In the genomic region with DNA sequence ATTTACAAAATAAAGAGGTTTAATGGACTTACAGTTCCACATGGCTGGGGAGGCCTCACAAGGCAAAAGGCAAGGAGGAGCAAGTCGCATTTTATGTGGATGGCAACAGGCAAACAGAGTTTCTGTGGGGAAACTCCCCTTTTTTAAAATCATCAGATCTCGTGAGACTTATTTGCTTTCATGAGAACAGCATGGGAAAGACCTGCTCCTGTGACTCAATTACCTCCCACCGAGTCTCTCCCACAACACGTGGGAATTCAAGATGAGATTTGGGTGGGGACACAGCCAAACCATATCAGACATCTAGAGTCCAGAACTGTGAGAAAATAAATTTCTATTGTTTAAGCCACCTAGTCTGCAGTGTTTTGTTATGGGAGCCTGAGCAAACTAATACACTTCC, we compare ENCODE assay signal across 17 cellular contexts.
DNase-seq lines count a peak whose midpoint lies in the region; ATAC-seq and TF ChIP-seq lines count a peak whose summit lies in the region.
"Had no signal": no experiment of that assay in that cellular context is flagged by ENCODE, and none has a peak within 500 bp of the region (broad histone marks: within the 10 kb centered on the region; RNA-seq: fewer than 3 reads in every experiment).

No MANE protein-coding gene starts in this region.

- H2BK12ac ChIP-seq in trophoblast cell (ENCODE audit: low read length): peak overlapping the region; percentile 31

- no peak for ATAC-seq in Panc1
- ATAC-seq: stimulated activated memory B cell treated with anti-CD40 and anti-IgM and Interleukin-4, amounts not matched to agents 10 μg/mL and 1 μg/mL and 100 μg/mL, for 72 hours had no signal

- H3K4me3 ChIP-seq in Panc1 (ENCODE audit: low read depth in 2 of 2, low read length in 2 of 2) (no peak overlapping the region), epithelial cell of proximal tubule (ENCODE audit: low read depth, low read length) (no peak overlapping the region), trophoblast cell (ENCODE audit: low read depth, low read length) (no peak overlapping the region)
- H3K4me3 ChIP-seq: esophagus squamous epithelium, psoas muscle, SJCRH30, upper lobe of right lung had no signal

- peaks cover 6% of the 10 kb centered on the region for H3K36me3 Mint-ChIP-seq in T-helper 1 cell treated with Interleukin-12 subunit alpha and Interleukin-12 subunit beta and Interleukin-4 antibody, amounts not matched to agents 30 μg/mL and 1 μg/mL, for 36 hours (ENCODE audit: low read depth)
- H3K36me3 Mint-ChIP-seq: stimulated activated memory B cell treated with anti-CD40 and anti-IgM and Interleukin-4, amounts not matched to agents 10 μg/mL and 1 μg/mL and 100 μg/mL, for 72 hours had no signal

- TF ChIP-seq CTCF in Panc1 (IDR thresholded peaks at IDR 0.05) (no peak), epithelial cell of proximal tubule (conservative IDR thresholded peaks at IDR 0.05; ENCODE audit: low read depth, low read length) (no peak)

- POLR2A ChIA-PET in Panc1 (lab: Charles Lee): no interaction called here

- H3K18ac ChIP-seq in trophoblast cell (ENCODE audit: low read length): no peak overlapping the region

- H3K27me3 ChIP-seq in Panc1 (ENCODE audit: control insufficient read depth, insufficient read depth, low read length) (no peaks in the 10 kb centered on the region), trophoblast cell (ENCODE audit: insufficient read depth, low read length) (no peaks in the 10 kb centered on the region)
- H3K27me3 ChIP-seq: esophagus squamous epithelium, SJCRH30, upper lobe of right lung had no signal

- no peaks in the 10 kb centered on the region for H3K36me3 ChIP-seq in Panc1 (ENCODE audit: control insufficient read depth, insufficient read depth, low read length)
- H3K36me3 ChIP-seq in trophoblast cell (ENCODE audit: control insufficient read depth in 1 of 2, insufficient read depth in 2 of 2, low read length in 2 of 2): no peaks in the 10 kb centered on the region
- H3K36me3 ChIP-seq: esophagus squamous epithelium, SJCRH30, upper lobe of right lung had no signal

- no peaks in the 10 kb centered on the region for H3K9me3 ChIP-seq in Panc1 (ENCODE audit: control insufficient read depth, insufficient read depth, low read depth, low read length)
- no peaks in the 10 kb centered on the region for H3K9me3 ChIP-seq in trophoblast cell (ENCODE audit: insufficient read depth, low read depth, low read length)
- H3K9me3 ChIP-seq: esophagus squamous epithelium, psoas muscle, SJCRH30, upper lobe of right lung had no signal

- no peak overlapping the region for H4K8ac ChIP-seq in trophoblast cell (ENCODE audit: low read depth, low read length)

- no peak overlapping the region for H3K23ac ChIP-seq in trophoblast cell (ENCODE audit: low read length)

- H3K9ac ChIP-seq in trophoblast cell (ENCODE audit: low read length): no peak overlapping the region

- H2BK5ac ChIP-seq in trophoblast cell (ENCODE audit: low read depth, low read length, poor library complexity): peak overlapping the region; percentile 74

- H3K27ac ChIP-seq in Panc1 (ENCODE audit: low read length) (peak overlapping the region; percentile 92), trophoblast cell (ENCODE audit: low read depth, low read length) (peak overlapping the region; percentile 78)
- H3K27ac ChIP-seq: C4-2B, SJCRH30, upper lobe of right lung had no signal

- no peak overlapping the region for H2AK5ac ChIP-seq in trophoblast cell (ENCODE audit: low read length)

- peak overlapping the region; percentile 37 for H3K27ac Mint-ChIP-seq in T-helper 1 cell treated with Interleukin-12 subunit alpha and Interleukin-12 subunit beta and Interleukin-4 antibody, amounts not matched to agents 30 μg/mL and 1 μg/mL, for 36 hours
- H3K27ac Mint-ChIP-seq: stimulated activated memory B cell treated with anti-CD40 and anti-IgM and Interleukin-4, amounts not matched to agents 10 μg/mL and 1 μg/mL and 100 μg/mL, for 72 hours had no signal

- no peak overlapping the region for H3K4me3 Mint-ChIP-seq in T-helper 1 cell treated with Interleukin-12 subunit alpha and Interleukin-12 subunit beta and Interleukin-4 antibody, amounts not matched to agents 30 μg/mL and 1 μg/mL, for 36 hours
- H3K4me3 Mint-ChIP-seq: stimulated activated memory B cell treated with anti-CD40 and anti-IgM and Interleukin-4, amounts not matched to agents 10 μg/mL and 1 μg/mL and 100 μg/mL, for 72 hours had no signal

- in situ Hi-C loops in Panc1 (cut with HindIII; ENCODE audit: low pct_unique_long_range_greater_than_20kb, low sequenced_read_pairs): no loop called here

- peak overlapping the region; percentile 60 for H4K91ac ChIP-seq in trophoblast cell (ENCODE audit: low read depth, low read length)

- no peak overlapping the region for H3K14ac ChIP-seq in trophoblast cell (ENCODE audit: low read length)

- intact Hi-C loops in Panc1 (cut with micrococcal nuclease; ENCODE audit: unreplicated experiment): no loop called here

- peaks cover 45% of the 10 kb centered on the region for H3K4me1 Mint-ChIP-seq in T-helper 1 cell treated with Interleukin-12 subunit alpha and Interleukin-12 subunit beta and Interleukin-4 antibody, amounts not matched to agents 30 μg/mL and 1 μg/mL, for 36 hours (ENCODE audit: low read depth)

- H3K27me3 Mint-ChIP-seq in T-helper 1 cell treated with Interleukin-12 subunit alpha and Interleukin-12 subunit beta and Interleukin-4 antibody, amounts not matched to agents 30 μg/mL and 1 μg/mL, for 36 hours (ENCODE audit: low read depth): no peaks in the 10 kb centered on the region
- H3K27me3 Mint-ChIP-seq: stimulated activated memory B cell treated with anti-CD40 and anti-IgM and Interleukin-4, amounts not matched to agents 10 μg/mL and 1 μg/mL and 100 μg/mL, for 72 hours had no signal

- H4K12ac ChIP-seq in trophoblast cell (ENCODE audit: low read depth, low read length): no peak overlapping the region

- peak overlapping the region; percentile 77 for H2BK120ac ChIP-seq in trophoblast cell (ENCODE audit: insufficient read depth, low read length, poor library complexity)

- peaks cover 8% of the 10 kb centered on the region for H3K79me1 ChIP-seq in trophoblast cell (ENCODE audit: low read length)

- BruUV-seq in Panc1 (replicated peaks; lab: Mats Ljungman, UMichigan): no TSS peak

- peaks cover 1% of the 10 kb centered on the region for H3K9me3 Mint-ChIP-seq in T-helper 1 cell treated with Interleukin-12 subunit alpha and Interleukin-12 subunit beta and Interleukin-4 antibody, amounts not matched to agents 30 μg/mL and 1 μg/mL, for 36 hours
- H3K9me3 Mint-ChIP-seq: stimulated activated memory B cell treated with anti-CD40 and anti-IgM and Interleukin-4, amounts not matched to agents 10 μg/mL and 1 μg/mL and 100 μg/mL, for 72 hours had no signal

- no peak overlapping the region for H2AFZ ChIP-seq in trophoblast cell (ENCODE audit: insufficient read depth, low read length, poor library complexity)

- H3K4me1 ChIP-seq in Panc1 (ENCODE audit: control insufficient read depth, insufficient read depth, low read length) (peaks cover 48% of the 10 kb centered on the region), trophoblast cell (ENCODE audit: control insufficient read depth in 1 of 2, insufficient read depth in 2 of 2, low read length in 2 of 2) (peaks cover 20 to 29% of the 10 kb centered on the region in 2 experiments)

- CTCF ChIA-PET in Panc1 (lab: Charles Lee): no interaction called here

- H3K79me2 ChIP-seq in trophoblast cell (ENCODE audit: control insufficient read depth, insufficient read depth, low read length, poor library complexity): peaks cover 1% of the 10 kb centered on the region

- H3K4ac ChIP-seq in trophoblast cell (ENCODE audit: low read depth, low read length): no peak overlapping the region

- no peak overlapping the region for H3K4me2 ChIP-seq in trophoblast cell (ENCODE audit: low read length)

- WGBS in trophoblast cell (ENCODE audit: extremely low coverage, insufficient coverage, insufficient read length): no CpG with 5 or more reads among the region's 4 CpGs

- DNase-seq in T-helper 1 cell (no peak), Panc1 (ENCODE audit: low read depth, low spot score) (no peak), epithelial cell of proximal tubule (ENCODE audit: low read depth) (peak; percentile 43), trophoblast cell (no peak), SKM-1 treated with dmso at 0.1 percent for 144 hours (lab: John Stamatoyannopoulos, UW; ENCODE audit: unreplicated experiment) (no peak), NCI-H446 (lab: John Stamatoyannopoulos, UW) (no peak)
- DNase-seq in activated CD4-positive, CD25-positive, alpha-beta regulatory T cell treated with anti-CD3 and anti-CD28 coated beads, Interleukin-2, amount 50 U/mL, for 72 hours: no peak
- DNase-seq: activated CD4-positive, alpha-beta T cell treated with anti-CD3 and anti-CD28 coated beads, Interleukin-2, amount 50 U/mL, for 4 hours; esophagus squamous epithelium; NCI-H1694 treated with DMSO at 0.1 percent for 48 hours; NCI-H446 treated with DMSO at 0.1 percent for 48 hours; psoas muscle; SJCRH30; upper lobe of right lung had no signal
